Comparison of ENCODE assay signal across 23 cellular contexts in genomic region chr10:58258977-58259692, GRCh38. TPM values are rescaled to one million over a fixed set of nuclear protein-coding genes. Genes with fewer than 3 reads are reported as not detected.
DNase-seq lines count a peak whose midpoint lies in the region; TF ChIP-seq lines count a peak whose summit lies in the region.
"Had no signal": no experiment of that assay in that cellular context is flagged by ENCODE, and none has a peak within 500 bp of the region (broad histone marks: within the 10 kb centered on the region; RNA-seq: fewer than 3 reads in every experiment).

No MANE protein-coding gene starts in this region.

- H3K27me3 ChIP-seq in H9 (ENCODE audit: insufficient read depth, low read length) = no peaks in the 10 kb centered on the region
- H3K27me3 ChIP-seq: neutrophil, right atrium auricular region, transverse colon had no signal

- CTCF ChIA-PET in Calu3 (lab: Charles Lee) = no interaction called here

- in situ Hi-C loops in astrocyte of the spinal cord (cut with HindIII; ENCODE audit: low sequenced_read_pairs) = no loop called here

- H3K9me3 Mint-ChIP-seq in H9 (peaks cover 31 to 32% of the 10 kb centered on the region in 2 experiments), Calu3 (ENCODE audit: low read depth, unreplicated experiment) (peaks cover 1% of the 10 kb centered on the region)

- H3K14ac ChIP-seq in H9 (ENCODE audit: insufficient read depth, low read length) = no peak overlapping the region

- no peak overlapping the region for H3K4ac ChIP-seq in H9 (ENCODE audit: low read depth, low read length)

- no peak overlapping the region for H3K27ac ChIP-seq in H9 (ENCODE audit: insufficient read length, low read depth, low read length)
- H3K27ac ChIP-seq: left ventricle myocardium inferior, neutrophil, right atrium auricular region, transverse colon, WERI-Rb-1 had no signal

- no peak overlapping the region for H2AFZ ChIP-seq in H9 (ENCODE audit: low read length)

- no peak overlapping the region for H3T11ph ChIP-seq in H9 (ENCODE audit: low read length)

- no peak for DNase-seq in AG10803 (ENCODE audit: low read depth)
- DNase-seq in H9 = no peak
- no peak for DNase-seq in astrocyte of the spinal cord (ENCODE audit: low read depth, low spot score)
- DNase-seq in fibroblast of villous mesenchyme (ENCODE audit: low read depth) = no peak
- no peak for DNase-seq in Calu3
- DNase-seq in EL = no peak
- no peak for DNase-seq in NCI-H2081 treated with DMSO at 0.1 percent for 48 hours (lab: John Stamatoyannopoulos, UW)
- DNase-seq in SW 1271 (lab: John Stamatoyannopoulos, UW) = no peak
- DNase-seq: activated CD4-positive, alpha-beta memory T cell treated with anti-CD3 and anti-CD28 coated beads for 36 hours; activated naive CD4-positive, alpha-beta T cell treated with Interleukin-2 at 50 U/mL for 16 hours; aorta; erythroblast; GF-D8; left ventricle myocardium inferior; NCI-H1930; NCI-H510A; SIG-M5; stimulated activated naive CD8-positive, alpha-beta T cell treated with anti-CD3 and anti-CD28 coated beads, Interleukin-15, Interleukin-2, amounts not matched to agents 100 U/mL and 50 U/mL, for 24 hours; T-helper 2 cell; transverse colon; WERI-Rb-1 had no signal

- H2BK5ac ChIP-seq in H9 (ENCODE audit: insufficient read length, low read length) = no peak overlapping the region

- no peak overlapping the region for H2BK15ac ChIP-seq in H9 (ENCODE audit: low read depth, low read length)

- no peaks in the 10 kb centered on the region for H3K23me2 ChIP-seq in H9 (ENCODE audit: insufficient read length, low read depth, low read length, poor library complexity, severe bottlenecking)

- WGBS in H9 (ENCODE audit: extremely low coverage, insufficient read length, low lambda C conversion rate) = no CpG with 5 or more reads among the region's 4 CpGs

- H3K23ac ChIP-seq in H9 (ENCODE audit: insufficient read length, low read depth, low read length) = no peak overlapping the region

- H3K27me3 Mint-ChIP-seq in H9 (ENCODE audit: low read depth) (peaks cover 19% of the 10 kb centered on the region), Calu3 (ENCODE audit: unreplicated experiment) (no peaks in the 10 kb centered on the region)
- H3K27me3 Mint-ChIP-seq: activated CD4-positive, alpha-beta memory T cell treated with anti-CD3 and anti-CD28 coated beads for 36 hours had no signal

- H3K79me1 ChIP-seq in H9 (ENCODE audit: insufficient read depth, low read depth, low read length, poor library complexity, severe bottlenecking) = peaks cover 4% of the 10 kb centered on the region

- H3K79me2 ChIP-seq in H9 (ENCODE audit: insufficient read depth, low read length) = no peaks in the 10 kb centered on the region; the same call in 1 of the 2 replicates

- no peak overlapping the region for H3K56ac ChIP-seq in H9 (ENCODE audit: insufficient read length, low read depth, low read length)

- H3K9ac ChIP-seq in H9 (ENCODE audit: extremely low read depth, insufficient read length, low read length) = no peak overlapping the region

- H3K36me3 Mint-ChIP-seq in H9 (ENCODE audit: insufficient read depth in 1 of 3, low read depth in 3 of 3) = peaks cover 22 to 45% (median 36%) of the 10 kb centered on the region in 3 experiments
- H3K36me3 Mint-ChIP-seq in Calu3 (ENCODE audit: insufficient read depth, unreplicated experiment) = peaks cover 9% of the 10 kb centered on the region

- H3K4me2 ChIP-seq in H9 (ENCODE audit: insufficient read depth, insufficient read length, low read length) = no peak overlapping the region

- H4K5ac ChIP-seq in H9 (ENCODE audit: insufficient read length, low read depth, low read length) = no peak overlapping the region

- no peaks in the 10 kb centered on the region for H4K20me1 ChIP-seq in H9 (ENCODE audit: control insufficient read depth, insufficient read depth, insufficient read length)

- H3K27ac Mint-ChIP-seq in H9 (no peak overlapping the region), Calu3 (ENCODE audit: unreplicated experiment) (no peak overlapping the region)
- H3K27ac Mint-ChIP-seq: activated CD4-positive, alpha-beta memory T cell treated with anti-CD3 and anti-CD28 coated beads for 36 hours had no signal

- no peak overlapping the region for H2BK120ac ChIP-seq in H9 (ENCODE audit: low read depth, low read length, poor library complexity, severe bottlenecking)

- H2AK5ac ChIP-seq in H9 (ENCODE audit: insufficient read length, low read length) = no peak overlapping the region

- no peak overlapping the region for H3K18ac ChIP-seq in H9 (ENCODE audit: insufficient read length, low read depth, low read length)

- H2BK12ac ChIP-seq in H9 (ENCODE audit: insufficient read length, low read depth, low read length) = no peak overlapping the region

- no peak overlapping the region for H4K91ac ChIP-seq in H9 (ENCODE audit: insufficient read length, low read depth, low read length)

- H3K9me3 ChIP-seq in H9 (ENCODE audit: control insufficient read depth, low read depth, low read length) = no peaks in the 10 kb centered on the region
- H3K9me3 ChIP-seq: left ventricle myocardium inferior, neutrophil, right atrium auricular region, transverse colon had no signal

- peaks cover 4 to 13% of the 10 kb centered on the region in 2 experiments; a peak in 3 of 4 replicates for H3K4me1 Mint-ChIP-seq in H9
- peaks cover 19% of the 10 kb centered on the region for H3K4me1 Mint-ChIP-seq in Calu3 (ENCODE audit: low read depth, unreplicated experiment)

- intact Hi-C loops in Calu3 (cut with micrococcal nuclease; ENCODE audit: unreplicated experiment) = no loop called here

- H4K8ac ChIP-seq in H9 (replicated peaks; ENCODE audit: insufficient read length, low read depth, low read length) = no peak overlapping the region

- no TSS peak for BruUV-seq in Calu3 (replicated peaks; lab: Mats Ljungman, UMichigan)

- no peak overlapping the region for H3K4me3 Mint-ChIP-seq in H9
- H3K4me3 Mint-ChIP-seq in Calu3 (ENCODE audit: low read depth, unreplicated experiment) = no peak overlapping the region
- H3K4me3 Mint-ChIP-seq: activated CD4-positive, alpha-beta memory T cell treated with anti-CD3 and anti-CD28 coated beads for 36 hours had no signal

- H2BK20ac ChIP-seq in H9 (ENCODE audit: low read depth, low read length, poor library complexity, severe bottlenecking) = no peak overlapping the region

- TF ChIP-seq CTCF in AG10803 (conservative IDR thresholded peaks at IDR 0.05; ENCODE audit: low read length) (peak; percentile 15; the same call in 1 of the 2 replicates), H9 (conservative IDR thresholded peaks at IDR 0.05) (peak; percentile 32; the same call in 2 of the 3 replicates), astrocyte of the spinal cord (IDR thresholded peaks at IDR 0.05; ENCODE audit: low read depth, low read length) (peak; percentile 29), fibroblast of villous mesenchyme (IDR thresholded peaks at IDR 0.05; ENCODE audit: insufficient read depth, low read depth, low read length) (peak; percentile 14), Calu3 (IDR thresholded peaks at IDR 0.05; ENCODE audit: unreplicated experiment) (no peak)

- no peaks in the 10 kb centered on the region for H3K4me1 ChIP-seq in H9 (ENCODE audit: insufficient read depth, low read length)
- H3K4me1 ChIP-seq: right atrium auricular region had no signal

- no peak overlapping the region for H3K4me3 ChIP-seq in AG10803 (ENCODE audit: low read length)
- H3K4me3 ChIP-seq in astrocyte of the spinal cord (ENCODE audit: low read depth, low read length) = no peak overlapping the region
- H3K4me3 ChIP-seq in fibroblast of villous mesenchyme (ENCODE audit: low read depth, low read length) = no peak overlapping the region
- H3K4me3 ChIP-seq: left ventricle myocardium inferior, right atrium auricular region, transverse colon had no signal

RNA-seq across cellular contexts. Expression of gene IPMK, which starts 8.6 kb away (rescaled TPM):
- total RNA-seq in H9 (2021) (7.2 and 7.3 TPM in 2 replicates), fibroblast of villous mesenchyme (4.5 and 7.8 TPM in 2 replicates), Calu3 (2022) (10.0 and 10.7 TPM in 2 replicates)

RNA-seq across cellular contexts. Expression of gene CISD1, which starts 9.8 kb away (rescaled TPM):
- total RNA-seq in H9 (2021) (37.3 and 42.0 TPM in 2 replicates), fibroblast of villous mesenchyme (28.3 and 38.0 TPM in 2 replicates), Calu3 (2022) (58.3 and 69.0 TPM in 2 replicates)
